In genomic region chr2:240586198-240586918, GRCh38 we compare ENCODE assay signal across 8 cellular contexts. TPM values are rescaled to one million over a fixed set of nuclear protein-coding genes. Genes with fewer than 3 reads are reported as not detected.
DNase-seq lines count a peak whose midpoint lies in the region; ATAC-seq and TF ChIP-seq lines count a peak whose summit lies in the region.

Gene CAPN10, plus strand, starts transcription at chr2:240586734. Its CDS starts 178 bp downstream, at chr2:240586912.

- intact Hi-C loops in natural killer cell (cut with micrococcal nuclease): loop anchor here (1.0 kb wide), 3 partner anchors 20 to 39 kb away; partner anchors contain the start of gene GPR35

- H3K9me2 ChIP-seq in DOHH2 (replicated peaks; ENCODE audit: control insufficient read depth, low read length) (no peaks in the 10 kb centered on the region), GM23338 (ENCODE audit: insufficient read depth) (no peaks in the 10 kb centered on the region)

- ATAC-seq in GM23338 (peak; percentile 85), natural killer cell (peak; percentile 86 to 92 (median 88))

- peaks cover 13% of the 10 kb centered on the region for H4K20me1 ChIP-seq in DOHH2 (ENCODE audit: control insufficient read depth, insufficient read depth, low read depth, low read length)
- peaks cover 26% of the 10 kb centered on the region for H4K20me1 ChIP-seq in GM23338 (replicated peaks; ENCODE audit: insufficient read depth)

- H3K27me3 ChIP-seq in DOHH2 (ENCODE audit: control insufficient read depth, low read length) (no peaks in the 10 kb centered on the region), GM23338 (ENCODE audit: insufficient read depth) (no peaks in the 10 kb centered on the region)

- H2AFZ ChIP-seq in GM23338: peak within 1 kb of the TSS; percentile 93

- DNase-seq in GM23338 (ENCODE audit: low spot score) (peak; percentile 98), LHCN-M2 (ENCODE audit: low read depth) (peak; percentile 91), RPMI8226 (peak; percentile 96), fibroblast of mammary gland (ENCODE audit: low read depth) (peak; percentile 91), natural killer cell (peak; percentile 96)
- peak; percentile 93 to 95 for DNase-seq in activated T-helper 1 cell treated with anti-CD3 and anti-CD28 coated beads, Interleukin-2, amount 50 U/mL, for 16 hours (ENCODE audit: low read depth in 1 of 2, low spot score in 1 of 2)
- peak; percentile 97 for DNase-seq in stimulated activated naive CD4-positive, alpha-beta T cell treated with Interleukin-2 at 50 U/mL for 16 hours (lab: John Stamatoyannopoulos, UW)

- H3K4me2 ChIP-seq in DOHH2 (ENCODE audit: low read length) (peak within 1 kb of the TSS; percentile 96), GM23338 (peak within 1 kb of the TSS; percentile 97)

- peak within 1 kb of the TSS; percentile 88 for H3K27ac Mint-ChIP-seq in GM23338
- H3K27ac Mint-ChIP-seq in natural killer cell: peak within 1 kb of the TSS; percentile 89 to 91

- TF ChIP-seq CTCF in DOHH2 (IDR thresholded peaks at IDR 0.05; ENCODE audit: low read depth, low read length, poor library complexity, severe bottlenecking) (no peak), GM23338 (conservative IDR thresholded peaks at IDR 0.05; ENCODE audit: low read depth in 2 of 2) (no peak), fibroblast of mammary gland (conservative IDR thresholded peaks at IDR 0.05; ENCODE audit: control insufficient read depth, insufficient read depth, low read depth, low read length) (no peak), natural killer cell (IDR thresholded peaks at IDR 0.05) (no peak)

- H3K27ac ChIP-seq in DOHH2 (ENCODE audit: low read depth, low read length): peak within 1 kb of the TSS; percentile 98
- 0 out of 2 replicates have a peak within 1 kb of the TSS, but pooled peaks have one; percentile 39 for H3K27ac ChIP-seq in GM23338 (ENCODE audit: low read depth)

- peaks cover 54% of the 10 kb centered on the region for H3K36me3 ChIP-seq in DOHH2 (ENCODE audit: control insufficient read depth, low read length)
- no peaks in the 10 kb centered on the region for H3K36me3 ChIP-seq in GM23338 (ENCODE audit: insufficient read depth)

- H3K9me3 ChIP-seq in DOHH2 (ENCODE audit: control insufficient read depth, insufficient read depth, low read length): no peaks in the 10 kb centered on the region

- H3K4me1 Mint-ChIP-seq in GM23338 (peaks cover 36% of the 10 kb centered on the region), natural killer cell (peaks cover 38 to 49% of the 10 kb centered on the region in 2 donors)

- no peaks in the 10 kb centered on the region for H3K9me3 Mint-ChIP-seq in GM23338
- H3K9me3 Mint-ChIP-seq in natural killer cell: no peaks in the 10 kb centered on the region

- peaks cover 6% of the 10 kb centered on the region; the same call in 2 of the 3 replicates for H3K36me3 Mint-ChIP-seq in GM23338 (ENCODE audit: low read depth)
- no peaks in the 10 kb centered on the region for H3K36me3 Mint-ChIP-seq in natural killer cell

- H3K79me2 ChIP-seq in DOHH2 (ENCODE audit: control insufficient read depth, low read length) (peaks cover 85% of the 10 kb centered on the region), GM23338 (replicated peaks; ENCODE audit: insufficient read depth) (peaks cover 84% of the 10 kb centered on the region)

- H3K27me3 Mint-ChIP-seq in GM23338 (ENCODE audit: insufficient read depth, low read depth, poor library complexity) (peaks cover 19% of the 10 kb centered on the region), natural killer cell (ENCODE audit: low read depth in 2 of 2) (no peaks in the 10 kb centered on the region)

- H3F3A ChIP-seq in DOHH2 (ENCODE audit: control insufficient read depth, insufficient read depth) (peaks cover 18% of the 10 kb centered on the region), GM23338 (replicated peaks; ENCODE audit: low read depth) (no peaks in the 10 kb centered on the region)

- H3K4me3 Mint-ChIP-seq in GM23338 (peak within 1 kb of the TSS; percentile 96), natural killer cell (peak within 1 kb of the TSS; percentile 95)

- H3K4me3 ChIP-seq in DOHH2 (ENCODE audit: low read length) (peak within 1 kb of the TSS; percentile 78), GM23338 (peak within 1 kb of the TSS; percentile 94), fibroblast of mammary gland (ENCODE audit: control insufficient read depth, low read depth, low read length) (peak within 1 kb of the TSS; percentile 99)

- peaks cover 57% of the 10 kb centered on the region for H3K4me1 ChIP-seq in DOHH2 (ENCODE audit: control insufficient read depth, low read length)
- H3K4me1 ChIP-seq in GM23338 (ENCODE audit: insufficient read depth): peaks cover 20% of the 10 kb centered on the region

TF ChIP-seq in GM23338, 12 proteins besides CTCF, POLR2A, EP300 and RAD21 (continues in another document):
- no peak for TF ChIP-seq ZNF114 (CRISPR knock-in tag; IDR thresholded peaks at IDR 0.05)
- peak; percentile 97 for TF ChIP-seq ETS1 (IDR thresholded peaks at IDR 0.05)
- TF ChIP-seq STAT1 (IDR thresholded peaks at IDR 0.05; ENCODE audit: unreplicated experiment): no peak
- no peak for TF ChIP-seq ZNF462 (CRISPR knock-in tag; IDR thresholded peaks at IDR 0.05)
- TF ChIP-seq POLR2AphosphoS5 (IDR thresholded peaks at IDR 0.05; ENCODE audit: low read depth): peak; percentile 71
- TF ChIP-seq CREB1 (CRISPR knock-in tag; IDR thresholded peaks at IDR 0.05; ENCODE audit: low read depth): peak; percentile 79
- no peak for TF ChIP-seq JUNB (IDR thresholded peaks at IDR 0.05; ENCODE audit: unreplicated experiment)

RNA-seq across cellular contexts. Expression of gene CAPN10, which starts in this region (rescaled TPM):
- total RNA-seq in GM23338 (2014; rRNA removed; shearing (Covaris generic)): 47.0 and 59.8 TPM in 2 replicates
- 30.2 and 31.7 TPM in 2 replicates for polyA plus RNA-seq in GM23338 (2016; fragmentation: Nextera tagmentation; extraction: Ambion mirVana)
- 20.5 and 23.1 TPM in 2 replicates for total RNA-seq in LHCN-M2 (2014; rRNA removed)
- 8.7 TPM for polyA plus RNA-seq in LHCN-M2 (2012)
- 10 to 100 TPM; 69.3 to 95.1 (median 91.0) TPM for total RNA-seq in natural killer cell

Comparison
In these comparisons a context has a peak if more than half of its experiments do, and no peak if none do; other contexts are left out.
1. Peak in every context shown above with its lines: DNase-seq, ATAC-seq, H3K4me3 ChIP-seq and H3K27ac ChIP-seq.